ENCODE assay signal across 6 cellular contexts in genomic region chr6:33417127-33417902, GRCh38. TPM values are rescaled to one million over a fixed set of nuclear protein-coding genes. Genes with fewer than 3 reads are reported as not detected.
DNase-seq lines count a peak whose midpoint lies in the region; ATAC-seq, FAIRE-seq and TF ChIP-seq lines count a peak whose summit lies in the region.

No MANE protein-coding gene starts in this region.

- H3K4me3 Mint-ChIP-seq in natural killer cell, result peak overlapping the region; percentile 97

- H3K9me3 Mint-ChIP-seq in natural killer cell, result no peaks in the 10 kb centered on the region

- peak; percentile 85 for FAIRE-seq in K562 (lab: Jason Lieb, UNC)

- POLR2A ChIA-PET in K562 (lab: Yijun Ruan, JAX), result interaction anchor here (0.9 to 2.1 kb wide), 3 partner anchors 12 to 128 kb away, joined by 4 to 7 read pairs (median 4); partner anchors contain the start of genes PFDN6 and WDR46

- H3K36me3 ChIP-seq in K562 (ENCODE audit: control insufficient read depth, insufficient read depth, low read length), result peaks cover 47% of the 10 kb centered on the region; the same call in 2 of the 3 replicates

- peak overlapping the region; percentile 99 for H3K4me2 ChIP-seq in K562 (ENCODE audit: insufficient read depth, low read length)

- TF ChIP-seq CTCF in K562 (IDR thresholded peaks at IDR 0.05 in 2 of 3, conservative IDR thresholded peaks at IDR 0.05 in 1 of 3; ENCODE audit: insufficient read depth in 2 of 3, low read depth in 1 of 3, low read length in 3 of 3) (no peak), natural killer cell (IDR thresholded peaks at IDR 0.05) (no peak)

- H4K20me1 ChIP-seq in K562 (replicated peaks; ENCODE audit: control insufficient read depth, insufficient read depth, low read length), result peaks cover 5% of the 10 kb centered on the region

- DNase-seq in activated CD4-positive, alpha-beta T cell treated with anti-CD3 and anti-CD28 coated beads for 48 hours, result peak; percentile 20
- DNase-seq in activated CD4-positive, alpha-beta T cell treated with anti-CD3 and anti-CD28 coated beads, Interleukin-2, amount 50 U/mL, for 1 hour, result no peak
- peak in 2 of 4 experiments; percentile 61 to 76 for DNase-seq in K562 (ENCODE audit: extremely low read depth in 1 of 4, low spot score in 3 of 4)
- no peak for DNase-seq in natural killer cell
- no peak for DNase-seq in inferior parietal cortex (ENCODE audit: extremely low spot score)

- peak; percentile 13 for ATAC-seq in K562
- ATAC-seq in natural killer cell, result no peak
- no peak for ATAC-seq in GM21576 (IDR thresholded peaks at IDR 0.05; ENCODE audit: unreplicated experiment)

- no peaks in the 10 kb centered on the region for H3K27me3 ChIP-seq in K562 (ENCODE audit: control insufficient read depth in 2 of 2, insufficient read depth in 2 of 2, low read length in 2 of 2)

- BruUV-seq in K562 (replicated peaks; lab: Mats Ljungman, UMichigan), result TSS peak; percentile 85

- H3K27me3 Mint-ChIP-seq in natural killer cell (ENCODE audit: low read depth in 2 of 2), result no peaks in the 10 kb centered on the region

- H3K4me1 Mint-ChIP-seq in natural killer cell, result peaks cover 62 to 80% of the 10 kb centered on the region in 2 donors

- H3K4me3 ChIP-seq in K562, result peak overlapping the region; percentile 84

- no peak for TF ChIP-seq RAD21 in K562 (CRISPR knock-in tag; conservative IDR thresholded peaks at IDR 0.05 in 1 of 2, IDR thresholded peaks at IDR 0.05 in 1 of 2)

- H3K27ac ChIP-seq in K562 (ENCODE audit: extremely low read depth, low read depth, low read length), result peak overlapping the region; percentile 95

- H2AFZ ChIP-seq in K562 (ENCODE audit: low read depth, low read length), result peak overlapping the region; percentile 81

- peaks cover 40% of the 10 kb centered on the region for H3K79me2 ChIP-seq in K562 (ENCODE audit: control insufficient read depth, insufficient read depth, low read length)

- H3K9ac ChIP-seq in K562 (ENCODE audit: insufficient read depth in 1 of 2, low read depth in 2 of 2, low read length in 2 of 2), result peak overlapping the region; percentile 81 to 92

- in situ Hi-C loops in K562 (cut with MboI), result no loop called here

- intact Hi-C loops in K562 (cut with micrococcal nuclease) (no loop called here), natural killer cell (cut with micrococcal nuclease) (loop anchor here (5.0 kb wide), 1 partner anchor 35 kb away; the partner anchor contains the start of gene ZBTB9)

- under 1% methylated on average over 25 of the region's 25 CpGs for WGBS in K562 (ENCODE audit: insufficient coverage, low coverage, missing lambda C conversion rate)

- no peaks in the 10 kb centered on the region for H3K9me1 ChIP-seq in K562 (ENCODE audit: control insufficient read depth, insufficient read depth, low read length)

- no peaks in the 10 kb centered on the region for H3K9me3 ChIP-seq in K562 (replicated peaks; ENCODE audit: control insufficient read depth, insufficient read depth, low read depth, low read length)

- TF ChIP-seq EP300 in K562 (IDR thresholded peaks at IDR 0.05; ENCODE audit: low read length), result no peak

- CTCF ChIA-PET in K562 (lab: Yijun Ruan, JAX; ENCODE audit: low intra/inter-chr PET ratio), result interaction anchor here (0.6 to 1.8 kb wide), 3 partner anchors 9 to 137 kb away, joined by 3 to 5 read pairs (median 3); no protein-coding TSS in a partner anchor

- H3K36me3 Mint-ChIP-seq in natural killer cell, result no peaks in the 10 kb centered on the region

- no peak for TF ChIP-seq POLR2A in K562 (conservative IDR thresholded peaks at IDR 0.05)

- H3K27ac Mint-ChIP-seq in natural killer cell, result peak overlapping the region; percentile 100

- peaks cover 40 to 43% of the 10 kb centered on the region in 2 experiments for H3K4me1 ChIP-seq in K562 (replicated peaks in 1 of 2; ENCODE audit: control insufficient read depth in 2 of 2, insufficient read depth in 2 of 2, low read length in 2 of 2)

RNA-seq across cellular contexts. Expression of gene CUTA, which starts 0.6 kb away (rescaled TPM):
- total RNA-seq in K562 (2011; cell fraction: chromatin; rRNA removed; ENCODE audit: low replicate concordance), result 90.7 and 171 TPM in 2 replicates
- 247 and 251 TPM in 2 replicates for total RNA-seq in K562 (2011; cell fraction: nucleolus; rRNA removed)
- 190 and 192 TPM in 2 replicates for total RNA-seq in K562 (2011; cell fraction: nucleoplasm; rRNA removed)
- total RNA-seq in K562 (2014; rRNA removed) (310 and 413 TPM in 2 replicates), K562 (2014; rRNA removed; fragmentation: Illumina TruSeq; extraction: Trizol) (192 and 203 TPM in 2 replicates), K562 (2015; rRNA removed; fragmentation: Illumina TruSeq; extraction: Trizol) (316 and 317 TPM in 2 replicates), K562 (2021) (369 and 372 TPM in 2 replicates), natural killer cell (100 to 1,000 TPM; 166 to 186 (median 184) TPM)
- polyA plus RNA-seq in K562 (2011; rRNA removed) (166 and 178 TPM in 2 replicates), K562 (2014; fragmentation: Illumina TruSeq; extraction: Trizol) (264 and 434 TPM in 2 replicates), K562 (2014; fragmentation: Nextera tagmentation; extraction: Ambion mirVana) (100 to 1,000 TPM; 653 to 682 TPM), K562 (2014; rRNA removed) (296 and 360 TPM in 2 replicates)
- polyA plus RNA-seq in K562 (2011; cell fraction: cytosol; rRNA removed), result 269 and 458 TPM in 2 replicates
- polyA plus RNA-seq in K562 (2011; cell fraction: nucleus; rRNA removed), result 356 and 369 TPM in 2 replicates
- 506 and 529 TPM in 2 replicates for polyA plus RNA-seq in K562 (2012)
- 142 and 158 TPM in 2 replicates for polyA minus RNA-seq in K562 (2011; rRNA and poly(A)+ RNA removed)
- 90.0 and 120 TPM in 2 replicates for polyA minus RNA-seq in K562 (2011; cell fraction: cytosol; rRNA and poly(A)+ RNA removed)
- polyA minus RNA-seq in K562 (2011; cell fraction: nucleus; rRNA and poly(A)+ RNA removed), result 56.4 and 86.2 TPM in 2 replicates

RNA-seq across cellular contexts. Expression of gene SYNGAP1, which starts 2.5 kb away (rescaled TPM):
- 66.9 and 126 TPM in 2 replicates for total RNA-seq in K562 (2011; cell fraction: chromatin; rRNA removed; ENCODE audit: low replicate concordance)
- total RNA-seq in K562 (2011; cell fraction: nucleolus; rRNA removed), result 33.0 and 37.9 TPM in 2 replicates
- 43.4 and 59.2 TPM in 2 replicates for total RNA-seq in K562 (2011; cell fraction: nucleoplasm; rRNA removed)
- total RNA-seq in K562 (2014; rRNA removed) (2.5 and 2.9 TPM in 2 replicates), K562 (2014; rRNA removed; fragmentation: Illumina TruSeq; extraction: Trizol) (1.9 and 2.6 TPM in 2 replicates), K562 (2015; rRNA removed; fragmentation: Illumina TruSeq; extraction: Trizol) (3.2 and 3.8 TPM in 2 replicates), K562 (2021) (15.2 and 22.8 TPM in 2 replicates), natural killer cell (10 to 100 TPM; 43.5 to 61.6 (median 55.8) TPM)
- polyA plus RNA-seq in K562 (2011; rRNA removed) (4.4 and 8.2 TPM in 2 replicates), K562 (2014; fragmentation: Illumina TruSeq; extraction: Trizol) (13.9 and 14.2 TPM in 2 replicates), K562 (2014; fragmentation: Nextera tagmentation; extraction: Ambion mirVana) (under 1 TPM; 0.01 to 0.06 TPM), K562 (2014; rRNA removed) (14.2 and 14.6 TPM in 2 replicates)
- polyA plus RNA-seq in K562 (2011; cell fraction: cytosol; rRNA removed), result 2.7 and 2.8 TPM in 2 replicates
- 51.0 and 114 TPM in 2 replicates for polyA plus RNA-seq in K562 (2011; cell fraction: nucleus; rRNA removed)
- polyA plus RNA-seq in K562 (2012), result 15.7 and 22.6 TPM in 2 replicates
- polyA minus RNA-seq in K562 (2011; rRNA and poly(A)+ RNA removed), result 4.1 and 4.2 TPM in 2 replicates
- polyA minus RNA-seq in K562 (2011; cell fraction: cytosol; rRNA and poly(A)+ RNA removed), result 3.9 and 4.4 TPM in 2 replicates
- polyA minus RNA-seq in K562 (2011; cell fraction: nucleus; rRNA and poly(A)+ RNA removed), result 10.8 and 12.3 TPM in 2 replicates

RNA-seq across cellular contexts. Expression of gene PHF1, which starts 6.5 kb away (rescaled TPM):
- 151 and 284 TPM in 2 replicates for total RNA-seq in K562 (2011; cell fraction: chromatin; rRNA removed; ENCODE audit: low replicate concordance)
- total RNA-seq in K562 (2011; cell fraction: nucleolus; rRNA removed), result 158 and 171 TPM in 2 replicates
- total RNA-seq in K562 (2011; cell fraction: nucleoplasm; rRNA removed), result 141 and 150 TPM in 2 replicates
- total RNA-seq in K562 (2014; rRNA removed), result 27.3 and 29.7 TPM in 2 replicates
- 16.2 and 20.8 TPM in 2 replicates for total RNA-seq in K562 (2014; rRNA removed; fragmentation: Illumina TruSeq; extraction: Trizol)
- total RNA-seq in K562 (2015; rRNA removed; fragmentation: Illumina TruSeq; extraction: Trizol), result 29.6 and 33.7 TPM in 2 replicates
- 42.1 and 43.2 TPM in 2 replicates for total RNA-seq in K562 (2021)
- 45.9 and 59.4 TPM in 2 replicates for polyA plus RNA-seq in K562 (2011; rRNA removed)
- polyA plus RNA-seq in K562 (2011; cell fraction: cytosol; rRNA removed), result 56.9 and 69.4 TPM in 2 replicates
- 359 and 410 TPM in 2 replicates for polyA plus RNA-seq in K562 (2011; cell fraction: nucleus; rRNA removed)
- polyA plus RNA-seq in K562 (2012), result 42.7 and 85.4 TPM in 2 replicates
- 45.5 and 48.8 TPM in 2 replicates for polyA plus RNA-seq in K562 (2014; fragmentation: Illumina TruSeq; extraction: Trizol)
- polyA plus RNA-seq in K562 (2014; fragmentation: Nextera tagmentation; extraction: Ambion mirVana), result 1 to 10 TPM; 3.7 to 4.0 TPM
- polyA plus RNA-seq in K562 (2014; rRNA removed), result 60.8 and 64.2 TPM in 2 replicates
- polyA minus RNA-seq in K562 (2011; rRNA and poly(A)+ RNA removed), result 21.9 and 26.4 TPM in 2 replicates
- 12.4 and 15.0 TPM in 2 replicates for polyA minus RNA-seq in K562 (2011; cell fraction: cytosol; rRNA and poly(A)+ RNA removed)
- polyA minus RNA-seq in K562 (2011; cell fraction: nucleus; rRNA and poly(A)+ RNA removed), result 40.8 and 50.0 TPM in 2 replicates
- total RNA-seq in natural killer cell, result 100 to 1,000 TPM; 262 to 392 (median 322) TPM

RNA-seq across cellular contexts. Expression of gene KIFC1, which starts 25.7 kb away (rescaled TPM):
- total RNA-seq in K562 (2011; cell fraction: chromatin; rRNA removed; ENCODE audit: low replicate concordance), result 117 and 182 TPM in 2 replicates
- 141 and 154 TPM in 2 replicates for total RNA-seq in K562 (2011; cell fraction: nucleolus; rRNA removed)
- total RNA-seq in K562 (2011; cell fraction: nucleoplasm; rRNA removed), result 113 and 129 TPM in 2 replicates
- total RNA-seq in K562 (2014; rRNA removed), result 50.2 and 62.5 TPM in 2 replicates
- total RNA-seq in K562 (2014; rRNA removed; fragmentation: Illumina TruSeq; extraction: Trizol), result 38.6 and 42.3 TPM in 2 replicates
- total RNA-seq in K562 (2015; rRNA removed; fragmentation: Illumina TruSeq; extraction: Trizol), result 77.9 and 80.1 TPM in 2 replicates
- total RNA-seq in K562 (2021), result 79.2 and 85.6 TPM in 2 replicates
- polyA plus RNA-seq in K562 (2011; rRNA removed), result 95.2 and 103 TPM in 2 replicates
- 82.9 and 95.7 TPM in 2 replicates for polyA plus RNA-seq in K562 (2011; cell fraction: cytosol; rRNA removed)
- 255 and 308 TPM in 2 replicates for polyA plus RNA-seq in K562 (2011; cell fraction: nucleus; rRNA removed)
- 70.1 and 78.9 TPM in 2 replicates for polyA plus RNA-seq in K562 (2012)
- 76.9 and 82.7 TPM in 2 replicates for polyA plus RNA-seq in K562 (2014; fragmentation: Illumina TruSeq; extraction: Trizol)
- polyA plus RNA-seq in K562 (2014; fragmentation: Nextera tagmentation; extraction: Ambion mirVana), result 1 to 10 TPM; 1.3 to 2.2 TPM
- polyA plus RNA-seq in K562 (2014; rRNA removed), result 84.1 and 88.6 TPM in 2 replicates
- 91.4 and 99.3 TPM in 2 replicates for polyA minus RNA-seq in K562 (2011; rRNA and poly(A)+ RNA removed)
- polyA minus RNA-seq in K562 (2011; cell fraction: cytosol; rRNA and poly(A)+ RNA removed), result 43.1 and 48.8 TPM in 2 replicates
- polyA minus RNA-seq in K562 (2011; cell fraction: nucleus; rRNA and poly(A)+ RNA removed), result 113 and 139 TPM in 2 replicates
- 1 to 10 TPM; 2.7 to 4.6 (median 3.3) TPM for total RNA-seq in natural killer cell

RNA-seq across cellular contexts. Expression of gene ZBTB9, which starts 37.1 kb away (rescaled TPM):
- 14.2 and 31.6 TPM in 2 replicates for total RNA-seq in K562 (2011; cell fraction: chromatin; rRNA removed; ENCODE audit: low replicate concordance)
- 23.9 and 26.3 TPM in 2 replicates for total RNA-seq in K562 (2011; cell fraction: nucleolus; rRNA removed)
- 14.0 and 19.2 TPM in 2 replicates for total RNA-seq in K562 (2011; cell fraction: nucleoplasm; rRNA removed)
- total RNA-seq in K562 (2014; rRNA removed), result 10.4 and 15.0 TPM in 2 replicates
- total RNA-seq in K562 (2014; rRNA removed; fragmentation: Illumina TruSeq; extraction: Trizol), result 10.3 and 10.4 TPM in 2 replicates
- total RNA-seq in K562 (2015; rRNA removed; fragmentation: Illumina TruSeq; extraction: Trizol), result 12.7 and 13.1 TPM in 2 replicates
- 15.9 and 17.3 TPM in 2 replicates for total RNA-seq in K562 (2021)
- 10.5 and 11.1 TPM in 2 replicates for polyA plus RNA-seq in K562 (2011; rRNA removed)
- polyA plus RNA-seq in K562 (2011; cell fraction: cytosol; rRNA removed), result 7.8 and 10.3 TPM in 2 replicates
- 13.6 and 18.1 TPM in 2 replicates for polyA plus RNA-seq in K562 (2011; cell fraction: nucleus; rRNA removed)
- 12.2 and 14.5 TPM in 2 replicates for polyA plus RNA-seq in K562 (2012)
- polyA plus RNA-seq in K562 (2014; fragmentation: Illumina TruSeq; extraction: Trizol), result 16.3 and 19.5 TPM in 2 replicates
- 1 to 10 TPM; 1.9 to 2.5 TPM for polyA plus RNA-seq in K562 (2014; fragmentation: Nextera tagmentation; extraction: Ambion mirVana)
- polyA plus RNA-seq in K562 (2014; rRNA removed), result 6.9 and 11.9 TPM in 2 replicates
- polyA minus RNA-seq in K562 (2011; rRNA and poly(A)+ RNA removed), result 11.3 and 13.1 TPM in 2 replicates
- polyA minus RNA-seq in K562 (2011; cell fraction: cytosol; rRNA and poly(A)+ RNA removed), result 11.1 and 15.7 TPM in 2 replicates
- 6.6 and 10.3 TPM in 2 replicates for polyA minus RNA-seq in K562 (2011; cell fraction: nucleus; rRNA and poly(A)+ RNA removed)
- total RNA-seq in natural killer cell, result 1 to 10 TPM; 3.8 to 5.1 (median 3.9) TPM
